In genomic region chr7:95245828-95246227, GRCh38 we compare ENCODE assay signal across 24 cellular contexts.
DNase-seq lines count a peak whose midpoint lies in the region; ATAC-seq and TF ChIP-seq lines count a peak whose summit lies in the region.
"Had no signal": no experiment of that assay in that cellular context is flagged by ENCODE, and none has a peak within 500 bp of the region (broad histone marks: within the 10 kb centered on the region; RNA-seq: fewer than 3 reads in every experiment).

No MANE protein-coding gene starts in this region.

- H3K4me3 ChIP-seq in choroid plexus epithelial cell (ENCODE audit: low read depth, low read length): no peak overlapping the region
- H3K4me3 ChIP-seq: K562, Peyer's patch had no signal

- DNase-seq in ELF-1 (ENCODE audit: low read depth, low spot score): peak; percentile 41
- peak; percentile 6 for DNase-seq in choroid plexus epithelial cell (ENCODE audit: low read depth)
- peak; percentile 25 for DNase-seq in iPS-NIHi7 (ENCODE audit: extremely low spot score)
- DNase-seq in pons (ENCODE audit: low spot score): peak; percentile 4
- no peak for DNase-seq in NCI-H146 treated with DMSO at 0.1 percent for 48 hours (lab: John Stamatoyannopoulos, UW; ENCODE audit: unreplicated experiment)
- no peak for DNase-seq in NCI-H2107 treated with DMSO at 0.1 percent for 48 hours (lab: John Stamatoyannopoulos, UW; ENCODE audit: unreplicated experiment)
- DNase-seq in immature natural killer cell: no peak
- DNase-seq: 8988T; Calu3; CD8-positive, alpha-beta memory T cell; DMS153; GDM1; H7; MM.1S; NCI-H1048; NCI-H1417 treated with DMSO at 0.1 percent for 48 hours; NCI-H2029; NCI-H226; NCI-H524 treated with DMSO at 0.1 percent for 48 hours; Peyer's patch; SJCRH30 had no signal

- no peaks in the 10 kb centered on the region for H3K36me3 Mint-ChIP-seq in stimulated activated memory B cell treated with anti-CD40 and anti-IgM and Interleukin-4, amounts not matched to agents 10 μg/mL and 1 μg/mL and 100 μg/mL, for 72 hours
- H3K36me3 Mint-ChIP-seq in immature natural killer cell: no peaks in the 10 kb centered on the region
- H3K36me3 Mint-ChIP-seq: CD8-positive, alpha-beta memory T cell had no signal

- H3K27me3 Mint-ChIP-seq in stimulated activated memory B cell treated with anti-CD40 and anti-IgM and Interleukin-4, amounts not matched to agents 10 μg/mL and 1 μg/mL and 100 μg/mL, for 72 hours: no peaks in the 10 kb centered on the region
- peaks cover 0 to 1% (median 0%) of the 10 kb centered on the region in 3 donors for H3K27me3 Mint-ChIP-seq in immature natural killer cell (ENCODE audit: low read depth in 3 of 3)

- no peak for ATAC-seq in stimulated activated memory B cell treated with anti-CD40 and anti-IgM and Interleukin-4, amounts not matched to agents 10 μg/mL and 1 μg/mL and 100 μg/mL, for 72 hours
- ATAC-seq: HepG2, K562 had no signal

- H3K4me1 Mint-ChIP-seq in stimulated activated memory B cell treated with anti-CD40 and anti-IgM and Interleukin-4, amounts not matched to agents 10 μg/mL and 1 μg/mL and 100 μg/mL, for 72 hours: no peaks in the 10 kb centered on the region
- peaks cover 0 to 8% of the 10 kb centered on the region in 2 donors for H3K4me1 Mint-ChIP-seq in immature natural killer cell
- H3K4me1 Mint-ChIP-seq: CD8-positive, alpha-beta memory T cell had no signal

- H3K27ac Mint-ChIP-seq in stimulated activated memory B cell treated with anti-CD40 and anti-IgM and Interleukin-4, amounts not matched to agents 10 μg/mL and 1 μg/mL and 100 μg/mL, for 72 hours: no peak overlapping the region
- no peak overlapping the region for H3K27ac Mint-ChIP-seq in immature natural killer cell

- H3K9me3 Mint-ChIP-seq in stimulated activated memory B cell treated with anti-CD40 and anti-IgM and Interleukin-4, amounts not matched to agents 10 μg/mL and 1 μg/mL and 100 μg/mL, for 72 hours: no peaks in the 10 kb centered on the region
- H3K9me3 Mint-ChIP-seq in immature natural killer cell: no peaks in the 10 kb centered on the region
- H3K9me3 Mint-ChIP-seq: CD8-positive, alpha-beta memory T cell had no signal

- no peak overlapping the region for H3K4me3 Mint-ChIP-seq in stimulated activated memory B cell treated with anti-CD40 and anti-IgM and Interleukin-4, amounts not matched to agents 10 μg/mL and 1 μg/mL and 100 μg/mL, for 72 hours
- no peak overlapping the region for H3K4me3 Mint-ChIP-seq in immature natural killer cell
- H3K4me3 Mint-ChIP-seq: CD8-positive, alpha-beta memory T cell had no signal

- no peak for TF ChIP-seq CTCF in choroid plexus epithelial cell (conservative IDR thresholded peaks at IDR 0.05; ENCODE audit: low read depth, low read length)

Comparison
In these comparisons a context has a peak if more than half of its experiments do, and no peak if none do; other contexts are left out.
1. DNase-seq: peak in ELF-1 (single experiment), choroid plexus epithelial cell (single experiment), iPS-NIHi7 (single experiment) and pons (single experiment); none in NCI-H146 treated with DMSO at 0.1 percent for 48 hours (single experiment), NCI-H2107 treated with DMSO at 0.1 percent for 48 hours (single experiment) and immature natural killer cell (0 of 3).